ENCODE assay signal across 8 cellular contexts in the genomic region with DNA sequence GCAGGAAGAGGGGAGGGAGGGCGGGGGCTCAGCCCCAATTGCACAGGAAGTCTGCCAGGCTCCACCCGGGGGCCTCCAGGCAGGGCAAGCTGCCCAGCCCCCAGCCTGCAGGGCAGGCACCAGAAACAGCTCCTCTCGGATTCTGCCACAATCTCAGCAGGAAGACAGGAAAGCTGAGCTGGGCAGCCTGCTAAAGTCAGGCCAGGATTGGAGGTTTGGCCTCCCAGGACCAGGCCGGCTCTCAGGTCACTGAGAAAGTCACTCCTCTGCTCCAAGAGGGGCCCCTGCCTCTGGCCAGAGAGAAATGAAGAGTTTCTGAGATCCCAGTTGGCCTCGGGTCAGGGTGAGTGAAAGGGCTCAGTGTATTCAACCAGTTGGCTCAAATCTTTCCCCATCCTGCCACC. TPM values are rescaled to one million over a fixed set of nuclear protein-coding genes. Genes with fewer than 3 reads are reported as not detected.
DNase-seq lines count a peak whose midpoint lies in the region; ATAC-seq and TF ChIP-seq lines count a peak whose summit lies in the region.

No MANE protein-coding gene starts in this region.

- WGBS in right cardiac atrium, result 6% methylated on average over 5 of the region's 5 CpGs

- peak; percentile 16 for ATAC-seq in activated CD8-positive, alpha-beta T cell treated with anti-CD3 and anti-CD28 coated beads for 36 hours
- peak; percentile 10 to 24 for ATAC-seq in right cardiac atrium
- no peak for ATAC-seq in thoracic aorta (ENCODE audit: insufficient number of reproducible peaks, low FRiP score, low read depth)
- no peak for ATAC-seq in GM21528 (IDR thresholded peaks at IDR 0.05; ENCODE audit: low FRiP score, unreplicated experiment)

- H3K4me3 ChIP-seq in right cardiac atrium (ENCODE audit: low read length) (no peak overlapping the region), thoracic aorta (no peak overlapping the region)

- DNase-seq in activated CD8-positive, alpha-beta memory T cell treated with anti-CD3 and anti-CD28 coated beads for 24 hours, result peak; percentile 65
- no peak for DNase-seq in activated CD8-positive, alpha-beta memory T cell treated with anti-CD3 and anti-CD28 coated beads, Interleukin-2, amount 50 U/mL, for 48 hours
- peak; percentile 34 for DNase-seq in activated CD8-positive, alpha-beta T cell treated with anti-CD3 and anti-CD28 coated beads for 36 hours
- DNase-seq in right cardiac atrium (peak; percentile 59 to 87 (median 86)), thoracic aorta (ENCODE audit: low spot score) (no peak), DMS79 (lab: John Stamatoyannopoulos, UW) (no peak)
- no peak for DNase-seq in stimulated activated CD4-positive, alpha-beta T cell treated with anti-CD3 and anti-CD28 coated beads, Interleukin-2, amount 100 ng/mL, for 24 hours

- H3K4me1 ChIP-seq in right cardiac atrium (ENCODE audit: control insufficient read depth, insufficient read depth, low read length) (peaks cover 42% of the 10 kb centered on the region), thoracic aorta (ENCODE audit: control insufficient read depth in 1 of 2, low read depth in 2 of 2) (peaks cover 49 to 85% of the 10 kb centered on the region in 2 donors)

- no peaks in the 10 kb centered on the region for H3K9me3 Mint-ChIP-seq in activated CD8-positive, alpha-beta T cell treated with anti-CD3 and anti-CD28 coated beads for 36 hours

- H3K27ac Mint-ChIP-seq in activated CD8-positive, alpha-beta T cell treated with anti-CD3 and anti-CD28 coated beads for 36 hours, result peak overlapping the region; percentile 81

- H3K9me3 ChIP-seq in right cardiac atrium (ENCODE audit: control insufficient read depth, low read length), result no peaks in the 10 kb centered on the region
- no peaks in the 10 kb centered on the region for H3K9me3 ChIP-seq in thoracic aorta

- POLR2A ChIA-PET in activated CD8-positive, alpha-beta T cell treated with anti-CD3 and anti-CD28 coated beads for 36 hours (lab: Charles Lee), result interaction anchor here (1.3 to 4.1 kb wide), 4 partner anchors 10 to 107 kb away, joined by 3 to 19 read pairs (median 8); a partner anchor contains a TSS

- no peaks in the 10 kb centered on the region for H3K27me3 Mint-ChIP-seq in activated CD8-positive, alpha-beta T cell treated with anti-CD3 and anti-CD28 coated beads for 36 hours

- no peaks in the 10 kb centered on the region for H3K27me3 ChIP-seq in right cardiac atrium (ENCODE audit: control insufficient read depth, insufficient read depth)
- H3K27me3 ChIP-seq in thoracic aorta (replicated peaks; ENCODE audit: insufficient read depth), result no peaks in the 10 kb centered on the region

- no peak for TF ChIP-seq CTCF in activated CD8-positive, alpha-beta T cell treated with anti-CD3 and anti-CD28 coated beads for 36 hours (IDR thresholded peaks at IDR 0.05)
- no peak for TF ChIP-seq CTCF in thoracic aorta (IDR thresholded peaks at IDR 0.05)

- peak overlapping the region; percentile 33 for H3K4me3 Mint-ChIP-seq in activated CD8-positive, alpha-beta T cell treated with anti-CD3 and anti-CD28 coated beads for 36 hours

- H3K36me3 Mint-ChIP-seq in activated CD8-positive, alpha-beta T cell treated with anti-CD3 and anti-CD28 coated beads for 36 hours (ENCODE audit: low read depth), result no peaks in the 10 kb centered on the region

- CTCF ChIA-PET in activated CD8-positive, alpha-beta T cell treated with anti-CD3 and anti-CD28 coated beads for 36 hours (lab: Charles Lee), result interaction anchor here (1.0 to 2.7 kb wide), 6 partner anchors 27 to 177 kb away, joined by 3 to 11 read pairs (median 4); a partner anchor contains a TSS

- intact Hi-C loops in activated CD8-positive, alpha-beta T cell treated with anti-CD3 and anti-CD28 coated beads for 36 hours (cut with micrococcal nuclease), result no loop called here
- intact Hi-C loops in right cardiac atrium (cut with DNase I), result no loop called here

- H3K36me3 ChIP-seq in thoracic aorta, result peaks cover 6% of the 10 kb centered on the region

- H3K4me1 Mint-ChIP-seq in activated CD8-positive, alpha-beta T cell treated with anti-CD3 and anti-CD28 coated beads for 36 hours (ENCODE audit: low read depth), result peaks cover 58% of the 10 kb centered on the region

- H3K27ac ChIP-seq in right cardiac atrium (ENCODE audit: low read length) (peak overlapping the region; percentile 75), thoracic aorta (peak overlapping the region; percentile 56 to 94)

RNA-seq across cellular contexts. Expression of a gene that starts 54.6 kb away (rescaled TPM):
- total RNA-seq in activated CD8-positive, alpha-beta T cell treated with anti-CD3 and anti-CD28 coated beads for 36 hours, result 10 to 100 TPM; 19.2 to 23.5 TPM
- total RNA-seq in right cardiac atrium (10 to 100 TPM; 30.0 to 43.3 (median 41.2) TPM), thoracic aorta (10 to 100 TPM; 66.2 to 87.3 TPM)
- polyA plus RNA-seq in right cardiac atrium, result 19.4 TPM

Comparison
In these comparisons a context has a peak if more than half of its experiments do, and no peak if none do; other contexts are left out.
1. DNase-seq: peak in activated CD8-positive, alpha-beta memory T cell treated with anti-CD3 and anti-CD28 coated beads for 24 hours (single experiment), activated CD8-positive, alpha-beta T cell treated with anti-CD3 and anti-CD28 coated beads for 36 hours (single experiment) and right cardiac atrium (3 of 3); none in activated CD8-positive, alpha-beta memory T cell treated with anti-CD3 and anti-CD28 coated beads, Interleukin-2, amount 50 U/mL, for 48 hours (single experiment), thoracic aorta (single experiment), DMS79 (single experiment) and stimulated activated CD4-positive, alpha-beta T cell treated with anti-CD3 and anti-CD28 coated beads, Interleukin-2, amount 100 ng/mL, for 24 hours (0 of 2).
2. ATAC-seq: peak in activated CD8-positive, alpha-beta T cell treated with anti-CD3 and anti-CD28 coated beads for 36 hours (single experiment) and right cardiac atrium (2 of 2); none in thoracic aorta (single experiment) and GM21528 (single experiment).